Comparison of ENCODE assay signal across 8 cellular contexts in genomic region chr6:53064255-53064654, GRCh38. TPM values are rescaled to one million over a fixed set of nuclear protein-coding genes. Genes with fewer than 3 reads are reported as not detected.
A peak's percentile ranks its signal among the peaks of the same experiment; 100 is the strongest.
DNase-seq lines count a peak whose midpoint lies in the region; ATAC-seq and TF ChIP-seq lines count a peak whose summit lies in the region.
"Not testable (repeated sequence)": the region's sequence is repeated elsewhere in the genome, so short reads cannot be mapped to it uniquely, and the experiment has no call there.

No MANE protein-coding gene starts in this region.

- POLR2A ChIA-PET in WTC11 (lab: Charles Lee) = not testable (repeated sequence)

- not testable (repeated sequence) for H3K9me2 ChIP-seq in MM.1S (replicated peaks; ENCODE audit: insufficient read depth, low read length)

- intact Hi-C loops in Calu3 (cut with micrococcal nuclease; ENCODE audit: unreplicated experiment); esophagus muscularis mucosa (cut with DNase I); mucosa of descending colon (cut with DNase I, micrococcal nuclease); posterior vena cava (cut with DNase I); transverse colon (cut with DNase I; ENCODE audit: low total_unique reads): not testable (repeated sequence)

- TF ChIP-seq EP300 in esophagus muscularis mucosa (IDR thresholded peaks at IDR 0.05); transverse colon (IDR thresholded peaks at IDR 0.05; ENCODE audit: low read depth): not testable (repeated sequence)

- H4K20me1 ChIP-seq in MM.1S (ENCODE audit: insufficient read depth, low read length) = not testable (repeated sequence)

- H3K4me1 Mint-ChIP-seq in Calu3 (ENCODE audit: low read depth, unreplicated experiment) = peaks cover 25% of the 10 kb centered on the region
- peaks cover 34% of the 10 kb centered on the region for H3K4me1 Mint-ChIP-seq in WTC11
- peaks cover 62% of the 10 kb centered on the region for H3K4me1 Mint-ChIP-seq in activated naive CD8-positive, alpha-beta T cell (ENCODE audit: low read depth)

- H3K9ac ChIP-seq in MM.1S (ENCODE audit: low read length) = not testable (repeated sequence)

- ATAC-seq in WTC11, mucosa of descending colon: not testable (repeated sequence)

- H3K27ac Mint-ChIP-seq in Calu3 (ENCODE audit: unreplicated experiment) = not testable (repeated sequence)
- H3K27ac Mint-ChIP-seq in WTC11 = 0 out of 2 replicates have a peak overlapping the region, but pooled peaks have one; percentile 5
- peak overlapping the region; percentile 98 for H3K27ac Mint-ChIP-seq in activated naive CD8-positive, alpha-beta T cell

- H3K4me1 ChIP-seq in MM.1S (ENCODE audit: low read length) (peaks cover 26% of the 10 kb centered on the region; the same call in 1 of the 2 replicates), esophagus muscularis mucosa (peaks cover 44 to 70% (median 67%) of the 10 kb centered on the region in 4 donors), mucosa of descending colon (ENCODE audit: low read depth) (peaks cover 25% of the 10 kb centered on the region), transverse colon (peaks cover 16 to 55% (median 43%) of the 10 kb centered on the region in 4 donors)

- not testable (repeated sequence) for TF ChIP-seq CTCF in Calu3 (IDR thresholded peaks at IDR 0.05; ENCODE audit: unreplicated experiment); MM.1S (IDR thresholded peaks at IDR 0.05; ENCODE audit: low read length); WTC11 (IDR thresholded peaks at IDR 0.05); esophagus muscularis mucosa (IDR thresholded peaks at IDR 0.05); mucosa of descending colon (IDR thresholded peaks at IDR 0.05); transverse colon (IDR thresholded peaks at IDR 0.05)

- not testable (repeated sequence) for H3F3A ChIP-seq in MM.1S (ENCODE audit: insufficient read depth, low read length)

- peaks cover 34% of the 10 kb centered on the region for H3K36me3 Mint-ChIP-seq in Calu3 (ENCODE audit: insufficient read depth, unreplicated experiment)
- not testable (repeated sequence) for H3K36me3 Mint-ChIP-seq in WTC11; activated naive CD8-positive, alpha-beta T cell

- not testable (repeated sequence) for H3K27ac ChIP-seq in MM.1S (ENCODE audit: low read length)
- H3K27ac ChIP-seq in esophagus muscularis mucosa (replicated peaks in 1 of 4) (peak overlapping the region in 3 of 4 donors; percentile 94 to 96 (median 95)), transverse colon (peak overlapping the region; percentile 89 to 92 (median 92))

- peak overlapping the region; percentile 35; the same call in 1 of the 2 replicates for H2AFZ ChIP-seq in MM.1S (ENCODE audit: low read length)

- H3K4me3 ChIP-seq in MM.1S (ENCODE audit: low read length) = peak overlapping the region; percentile 86; the same call in 1 of the 2 replicates
- peak overlapping the region; percentile 76 to 93 (median 81) for H3K4me3 ChIP-seq in esophagus muscularis mucosa
- H3K4me3 ChIP-seq in mucosa of descending colon = not testable (repeated sequence)
- H3K4me3 ChIP-seq in transverse colon = peak overlapping the region in 1 of 4 donors; percentile 67

- H3K79me2 ChIP-seq in MM.1S (ENCODE audit: low read length) = peaks cover 18% of the 10 kb centered on the region

- not testable (repeated sequence) for BruUV-seq in Calu3 (replicated peaks; lab: Mats Ljungman, UMichigan)

- H3K9me3 Mint-ChIP-seq in Calu3 (ENCODE audit: low read depth, unreplicated experiment); WTC11; activated naive CD8-positive, alpha-beta T cell (ENCODE audit: low read depth): not testable (repeated sequence)

- not testable (repeated sequence) for TF ChIP-seq POLR2A in esophagus muscularis mucosa (IDR thresholded peaks at IDR 0.05; ENCODE audit: low read depth); transverse colon (IDR thresholded peaks at IDR 0.05)

- H3K27me3 ChIP-seq in MM.1S (replicated peaks; ENCODE audit: insufficient read depth, low read length); esophagus muscularis mucosa; transverse colon: not testable (repeated sequence)

- H3K27me3 Mint-ChIP-seq in Calu3 (ENCODE audit: unreplicated experiment); WTC11 (ENCODE audit: low read depth); activated naive CD8-positive, alpha-beta T cell: not testable (repeated sequence)

- H3K36me3 ChIP-seq in MM.1S (replicated peaks; ENCODE audit: insufficient read depth, low read length); esophagus muscularis mucosa; mucosa of descending colon (ENCODE audit: low read depth); transverse colon: not testable (repeated sequence)

- in situ Hi-C loops in transverse colon (cut with MboI; ENCODE audit: low pct_ligation_motif_present in 1 of 4, low pct_unique_long_range_greater_than_20kb in 1 of 4, low sequenced_read_pairs in 3 of 4) = not testable (repeated sequence)

- CTCF ChIA-PET in Calu3 (lab: Charles Lee) = not testable (repeated sequence)
- CTCF ChIA-PET in WTC11 (lab: Charles Lee) = interaction anchor here (1.4 kb wide), 1 partner anchor 69 kb away, joined by 3 read pairs; the partner anchor contains the start of gene GSTA4

- H3K4me2 ChIP-seq in MM.1S (ENCODE audit: low read depth, low read length) = peak overlapping the region; percentile 40; the same call in 1 of the 2 replicates

- H3K9me3 ChIP-seq in MM.1S (replicated peaks; ENCODE audit: insufficient read depth, low read length); esophagus muscularis mucosa; mucosa of descending colon; transverse colon: not testable (repeated sequence)

- not testable (repeated sequence) for DNase-seq in Calu3; MM.1S; WTC11 (ENCODE audit: low spot score); esophagus muscularis mucosa (ENCODE audit: extremely low spot score); transverse colon
- DNase-seq in mucosa of descending colon = peak; percentile 26 to 66 (median 55)
- DNase-seq in posterior vena cava (ENCODE audit: low spot score) = peak; percentile 78

- WGBS in esophagus muscularis mucosa = 77% methylated on average over 16 of the region's 16 CpGs
- WGBS in transverse colon (ENCODE audit: low coverage in 1 of 2), 2 donors = 23 to 60% methylated on average over 6 to 16 of the region's 16 CpGs

- peak overlapping the region; percentile 97 for H3K4me3 Mint-ChIP-seq in Calu3 (ENCODE audit: low read depth, unreplicated experiment)
- H3K4me3 Mint-ChIP-seq in WTC11 = peak overlapping the region; percentile 100
- H3K4me3 Mint-ChIP-seq in activated naive CD8-positive, alpha-beta T cell = peak overlapping the region; percentile 99

RNA-seq across cellular contexts. Expression of gene FBXO9, which starts 0.9 kb away (rescaled TPM):
- total RNA-seq in Calu3 (2022) = 91.2 and 94.5 TPM in 2 replicates
- 44.5 to 54.4 TPM (median 48.1 TPM) in 3 replicates for total RNA-seq in WTC11 (2021)
- total RNA-seq in esophagus muscularis mucosa = 10 to 100 TPM; 58.5 to 95.5 (median 73.1) TPM
- total RNA-seq in mucosa of descending colon = 100 to 1,000 TPM in 1 of 3 donors, 10 to 100 TPM in 2; 80.3 to 100 (median 80.4) TPM
- 100 to 1,000 TPM in 1 of 2 donors, 10 to 100 TPM in 1; 99.5 to 126 TPM for total RNA-seq in posterior vena cava
- total RNA-seq in transverse colon = 100 to 1,000 TPM in 1 of 4 donors, 10 to 100 TPM in 3; 50.5 to 166 (median 64.2) TPM

RNA-seq across cellular contexts. Expression of gene CILK1, which starts 2.6 kb away (rescaled TPM):
- 4.1 and 4.7 TPM in 2 replicates for total RNA-seq in Calu3 (2022)
- total RNA-seq in WTC11 (2021) = 7.7 to 8.7 TPM (median 8.2 TPM) in 3 replicates
- total RNA-seq in esophagus muscularis mucosa = 10 to 100 TPM; 19.9 to 30.0 (median 24.4) TPM
- total RNA-seq in mucosa of descending colon = 10 to 100 TPM; 17.6 to 23.3 (median 18.7) TPM
- total RNA-seq in posterior vena cava = 10 to 100 TPM; 12.4 to 20.1 TPM
- 10 to 100 TPM in 3 of 4 donors, 1 to 10 TPM in 1; 7.0 to 19.1 (median 16.7) TPM for total RNA-seq in transverse colon
